ENCODE assay signal across 13 cellular contexts in the genomic region with DNA sequence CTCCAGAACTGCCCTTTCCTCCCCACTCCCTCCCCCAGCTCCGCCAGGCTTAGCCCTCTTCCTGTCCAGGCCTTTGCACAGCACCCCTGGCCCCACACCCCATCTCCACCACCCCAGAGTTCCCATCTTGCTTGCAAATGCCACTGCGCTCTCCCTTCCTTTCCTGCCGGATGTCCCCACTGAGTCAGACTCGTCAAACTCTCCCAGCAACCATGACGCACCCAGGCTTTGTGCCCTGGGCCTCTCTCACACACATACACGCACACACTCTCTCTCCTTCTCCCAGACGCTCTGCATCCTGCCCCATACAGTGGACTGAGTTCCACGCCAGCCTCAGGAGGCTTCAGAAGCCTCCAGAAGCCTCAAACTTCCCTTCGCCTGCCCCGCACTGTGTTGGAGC. TPM values are rescaled to one million over a fixed set of nuclear protein-coding genes. Genes with fewer than 3 reads are reported as not detected.
DNase-seq lines count a peak whose midpoint lies in the region; ATAC-seq and TF ChIP-seq lines count a peak whose summit lies in the region.
"Had no signal": no experiment of that assay in that cellular context is flagged by ENCODE, and none has a peak within 500 bp of the region (broad histone marks: within the 10 kb centered on the region; RNA-seq: fewer than 3 reads in every experiment).

No MANE protein-coding gene starts in this region.

- H3K9me3 Mint-ChIP-seq in CD8-positive, alpha-beta memory T cell: no peaks in the 10 kb centered on the region
- H3K9me3 Mint-ChIP-seq: H9; neural progenitor cell; stimulated activated memory B cell treated with anti-CD40 and anti-IgM and Interleukin-4, amounts not matched to agents 10 μg/mL and 1 μg/mL and 100 μg/mL, for 72 hours had no signal

- H3K4ac ChIP-seq in trophoblast cell (ENCODE audit: low read depth, low read length): no peak overlapping the region

- H3K36me3 ChIP-seq in BLaER1 (no peaks in the 10 kb centered on the region), Peyer's patch (no peaks in the 10 kb centered on the region), esophagus squamous epithelium (no peaks in the 10 kb centered on the region), trophoblast cell (ENCODE audit: control insufficient read depth in 1 of 2, insufficient read depth in 2 of 2, low read length in 2 of 2) (no peaks in the 10 kb centered on the region)
- H3K36me3 ChIP-seq in CD8-positive, alpha-beta memory T cell (ENCODE audit: insufficient read depth, low read length): no peaks in the 10 kb centered on the region
- H3K36me3 ChIP-seq: neural progenitor cell had no signal

- H2BK5ac ChIP-seq in trophoblast cell (ENCODE audit: low read depth, low read length, poor library complexity): no peak overlapping the region

- DNase-seq in Peyer's patch (no peak), esophagus squamous epithelium (lab: John Stamatoyannopoulos, UW) (no peak), trophoblast cell (no peak)
- no peak for DNase-seq in activated CD8-positive, alpha-beta memory T cell treated with anti-CD3 and anti-CD28 coated beads, Interleukin-2, amount 50 U/mL, for 48 hours
- DNase-seq in CD8-positive, alpha-beta memory T cell: no peak
- DNase-seq: H9, Karpas-422, T-helper 9 cell had no signal

- H3K27ac ChIP-seq in BLaER1 (0 out of 2 replicates have a peak overlapping the region, but pooled peaks have one; percentile 5), Peyer's patch (peak overlapping the region in 3 of 4 donors; percentile 6 to 99 (median 65)), esophagus squamous epithelium (peak overlapping the region; percentile 83 to 95 (median 90)), trophoblast cell (ENCODE audit: low read depth, low read length) (peak overlapping the region; percentile 6)
- no peak overlapping the region for H3K27ac ChIP-seq in CD8-positive, alpha-beta memory T cell (ENCODE audit: low read depth, low read length)
- H3K27ac ChIP-seq: neural progenitor cell had no signal

- intact Hi-C loops in esophagus squamous epithelium (cut with DNase I): no loop called here

- ATAC-seq in GM19397 (IDR thresholded peaks at IDR 0.05; ENCODE audit: unreplicated experiment) (no peak), GM21737 (IDR thresholded peaks at IDR 0.05; ENCODE audit: unreplicated experiment) (no peak)
- ATAC-seq: stimulated activated memory B cell treated with anti-CD40 and anti-IgM and Interleukin-4, amounts not matched to agents 10 μg/mL and 1 μg/mL and 100 μg/mL, for 72 hours had no signal

- H4K12ac ChIP-seq in trophoblast cell (ENCODE audit: low read depth, low read length): no peak overlapping the region

- H3K9me3 ChIP-seq in BLaER1 (no peaks in the 10 kb centered on the region), Peyer's patch (no peaks in the 10 kb centered on the region), esophagus squamous epithelium (no peaks in the 10 kb centered on the region), trophoblast cell (ENCODE audit: insufficient read depth, low read depth, low read length) (peaks cover 2% of the 10 kb centered on the region)
- H3K9me3 ChIP-seq in CD8-positive, alpha-beta memory T cell (ENCODE audit: low read length): no peaks in the 10 kb centered on the region

- no peaks in the 10 kb centered on the region for H4K20me1 ChIP-seq in BLaER1

- H3K4me2 ChIP-seq in BLaER1 (peak overlapping the region; percentile 56), trophoblast cell (ENCODE audit: low read length) (no peak overlapping the region)
- H3K4me2 ChIP-seq: neural progenitor cell had no signal

- H2BK120ac ChIP-seq in trophoblast cell (ENCODE audit: insufficient read depth, low read length, poor library complexity): no peak overlapping the region

- POLR2A ChIA-PET in CD8-positive, alpha-beta memory T cell (lab: Charles Lee): no interaction called here

- WGBS in esophagus squamous epithelium, 2 donors: 47 to 59% methylated on average over 7 to 8 of the region's 10 CpGs
- no CpG with 5 or more reads among the region's 10 CpGs for WGBS in trophoblast cell (ENCODE audit: extremely low coverage, insufficient coverage, insufficient read length)

- H3K4me3 ChIP-seq in BLaER1: no peak overlapping the region
- H3K4me3 ChIP-seq in Peyer's patch: no peak overlapping the region
- no peak overlapping the region for H3K4me3 ChIP-seq in esophagus squamous epithelium
- H3K4me3 ChIP-seq in trophoblast cell (ENCODE audit: low read depth, low read length): no peak overlapping the region
- no peak overlapping the region for H3K4me3 ChIP-seq in CD8-positive, alpha-beta memory T cell (ENCODE audit: low read length)
- H3K4me3 ChIP-seq: neural progenitor cell had no signal

- no peak overlapping the region for H2BK12ac ChIP-seq in trophoblast cell (ENCODE audit: low read length)

- no peak overlapping the region for H2AK5ac ChIP-seq in trophoblast cell (ENCODE audit: low read length)

- CTCF ChIA-PET in CD8-positive, alpha-beta memory T cell (lab: Charles Lee): interaction anchor here (1.3 to 12.4 kb wide), 18 partner anchors 8 to 126 kb away, joined by 3 to 268 read pairs (median 12); a partner anchor contains a TSS

- no peaks in the 10 kb centered on the region for H3K27me3 ChIP-seq in BLaER1
- no peaks in the 10 kb centered on the region for H3K27me3 ChIP-seq in Peyer's patch
- no peaks in the 10 kb centered on the region for H3K27me3 ChIP-seq in esophagus squamous epithelium
- H3K27me3 ChIP-seq in trophoblast cell (ENCODE audit: insufficient read depth, low read length): no peaks in the 10 kb centered on the region
- no peaks in the 10 kb centered on the region for H3K27me3 ChIP-seq in CD8-positive, alpha-beta memory T cell (ENCODE audit: insufficient read depth, low read length, poor library complexity, severe bottlenecking)
- H3K27me3 ChIP-seq: neural progenitor cell had no signal

- TF ChIP-seq POLR2A in Peyer's patch (IDR thresholded peaks at IDR 0.05): no peak
- no peak for TF ChIP-seq POLR2A in esophagus squamous epithelium (IDR thresholded peaks at IDR 0.05)

- no peak overlapping the region for H3K23ac ChIP-seq in trophoblast cell (ENCODE audit: low read length)

- H4K91ac ChIP-seq in trophoblast cell (ENCODE audit: low read depth, low read length): no peak overlapping the region

- H4K8ac ChIP-seq in trophoblast cell (ENCODE audit: low read depth, low read length): no peak overlapping the region

- H3K79me2 ChIP-seq in trophoblast cell (ENCODE audit: control insufficient read depth, insufficient read depth, low read length, poor library complexity): no peaks in the 10 kb centered on the region

- H3K4me1 Mint-ChIP-seq in CD8-positive, alpha-beta memory T cell: no peaks in the 10 kb centered on the region

- H2AFZ ChIP-seq in trophoblast cell (ENCODE audit: insufficient read depth, low read length, poor library complexity): no peak overlapping the region
- H2AFZ ChIP-seq: neural progenitor cell had no signal

- H3K4me3 Mint-ChIP-seq in CD8-positive, alpha-beta memory T cell: no peak overlapping the region
- H3K4me3 Mint-ChIP-seq: H9; stimulated activated memory B cell treated with anti-CD40 and anti-IgM and Interleukin-4, amounts not matched to agents 10 μg/mL and 1 μg/mL and 100 μg/mL, for 72 hours had no signal

- no peak overlapping the region for H3K27ac Mint-ChIP-seq in CD8-positive, alpha-beta memory T cell
- H3K27ac Mint-ChIP-seq: H9; neural progenitor cell; stimulated activated memory B cell treated with anti-CD40 and anti-IgM and Interleukin-4, amounts not matched to agents 10 μg/mL and 1 μg/mL and 100 μg/mL, for 72 hours had no signal

- H3K79me1 ChIP-seq in trophoblast cell (ENCODE audit: low read length): no peaks in the 10 kb centered on the region

- H3K36me3 Mint-ChIP-seq in CD8-positive, alpha-beta memory T cell: no peaks in the 10 kb centered on the region
- H3K36me3 Mint-ChIP-seq: neural progenitor cell; stimulated activated memory B cell treated with anti-CD40 and anti-IgM and Interleukin-4, amounts not matched to agents 10 μg/mL and 1 μg/mL and 100 μg/mL, for 72 hours had no signal

- H3K9ac ChIP-seq in BLaER1 (0 out of 2 replicates have a peak overlapping the region, but pooled peaks have one; percentile 2), trophoblast cell (ENCODE audit: low read length) (no peak overlapping the region)
- H3K9ac ChIP-seq: neural progenitor cell had no signal

- no peaks in the 10 kb centered on the region for H3K27me3 Mint-ChIP-seq in CD8-positive, alpha-beta memory T cell
- H3K27me3 Mint-ChIP-seq: stimulated activated memory B cell treated with anti-CD40 and anti-IgM and Interleukin-4, amounts not matched to agents 10 μg/mL and 1 μg/mL and 100 μg/mL, for 72 hours had no signal

- no peak for TF ChIP-seq CTCF in Peyer's patch (IDR thresholded peaks at IDR 0.05)
- no peak for TF ChIP-seq CTCF in esophagus squamous epithelium (IDR thresholded peaks at IDR 0.05)

- H3K4me1 ChIP-seq in BLaER1 (peaks cover 58% of the 10 kb centered on the region), Peyer's patch (peaks cover 0 to 83% (median 7%) of the 10 kb centered on the region in 4 donors), esophagus squamous epithelium (peaks cover 57 to 100% (median 59%) of the 10 kb centered on the region in 3 donors), trophoblast cell (ENCODE audit: control insufficient read depth in 1 of 2, insufficient read depth in 2 of 2, low read length in 2 of 2) (peaks cover 0 to 3% of the 10 kb centered on the region in 2 experiments)
- peaks cover 8% of the 10 kb centered on the region for H3K4me1 ChIP-seq in CD8-positive, alpha-beta memory T cell (ENCODE audit: insufficient read depth, low read length)

- H3K14ac ChIP-seq in trophoblast cell (ENCODE audit: low read length): no peak overlapping the region

- H3K18ac ChIP-seq in trophoblast cell (ENCODE audit: low read length): no peak overlapping the region

RNA-seq across cellular contexts. Expression of a gene that starts 2.8 kb away (rescaled TPM):
- total RNA-seq in Peyer's patch: 10 to 100 TPM; 14.4 to 55.6 (median 37.7) TPM
- 10 to 100 TPM in 3 of 4 donors, 1 to 10 TPM in 1; 5.4 to 34.4 (median 15.0) TPM for total RNA-seq in esophagus squamous epithelium
- 0.15 and 0.31 TPM in 2 replicates for polyA plus RNA-seq in trophoblast cell (2013)
- total RNA-seq in CD8-positive, alpha-beta memory T cell: under 1 TPM; 0.39 to 0.47 TPM
- 0.08 TPM for polyA plus RNA-seq in CD8-positive, alpha-beta memory T cell

RNA-seq across cellular contexts. Expression of a gene that starts 7.3 kb away (rescaled TPM):
- total RNA-seq in Peyer's patch: 1,000 to 10,000 TPM in 3 of 4 donors, 100 to 1,000 TPM in 1; 519 to 6,265 (median 3,022) TPM
- not detected for total RNA-seq in esophagus squamous epithelium
- not detected in 2 replicates for polyA plus RNA-seq in trophoblast cell (2013)
- not detected for total RNA-seq in CD8-positive, alpha-beta memory T cell
- not detected for polyA plus RNA-seq in CD8-positive, alpha-beta memory T cell
- total RNA-seq: H9 had no signal

RNA-seq across cellular contexts. Expression of a gene that starts 14.5 kb away (rescaled TPM):
- 10 to 100 TPM in 1 of 4 donors, 1 to 10 TPM in 3; 1.7 to 27.5 (median 7.4) TPM for total RNA-seq in Peyer's patch
- total RNA-seq in esophagus squamous epithelium: under 1 TPM in 2 of 4 donors, not detected in 2; under 0.01 TPM
- 0.34 and 0.35 TPM in 2 replicates for polyA plus RNA-seq in trophoblast cell (2013)
- 1 to 10 TPM in 1 of 2 experiments, under 1 TPM in 1; 0.18 to 1.1 TPM for total RNA-seq in CD8-positive, alpha-beta memory T cell
- 1.1 TPM for polyA plus RNA-seq in CD8-positive, alpha-beta memory T cell

RNA-seq across cellular contexts. Expression of a gene that starts 20.0 kb away (rescaled TPM):
- total RNA-seq in Peyer's patch (10 to 100 TPM in 1 of 4 donors, 1 to 10 TPM in 3; 6.2 to 10.7 (median 8.9) TPM), esophagus squamous epithelium (10 to 100 TPM in 1 of 4 donors, 1 to 10 TPM in 3; 4.7 to 10.1 (median 8.1) TPM)
- 35.8 and 37.5 TPM in 2 replicates for polyA plus RNA-seq in trophoblast cell (2013)
- total RNA-seq in CD8-positive, alpha-beta memory T cell: 10 to 100 TPM; 13.5 to 15.3 TPM
- polyA plus RNA-seq in CD8-positive, alpha-beta memory T cell: 2.7 TPM

RNA-seq across cellular contexts. Expression of a gene that starts 35.8 kb away (rescaled TPM):
- 100 to 1,000 TPM in 1 of 4 donors, 10 to 100 TPM in 3; 12.3 to 101 (median 15.7) TPM for total RNA-seq in Peyer's patch
- total RNA-seq in esophagus squamous epithelium: 10 to 100 TPM in 3 of 4 donors, 1 to 10 TPM in 1; 6.1 to 15.9 (median 10.4) TPM
- polyA plus RNA-seq in trophoblast cell (2013): 1.1 and 1.5 TPM in 2 replicates
- total RNA-seq in CD8-positive, alpha-beta memory T cell: 10 to 100 TPM; 57.3 to 57.7 TPM
- 34.8 TPM for polyA plus RNA-seq in CD8-positive, alpha-beta memory T cell

Comparison
In these comparisons a context has a peak if more than half of its experiments do, and no peak if none do; other contexts are left out.
1. RNA of a gene that starts 2.8 kb away (total RNA-seq): 14.4 to 55.6 TPM in Peyer's patch and 5.4 to 34.4 TPM in esophagus squamous epithelium; 0.39 to 0.47 TPM in CD8-positive, alpha-beta memory T cell; every median in the first group is over 4 times any median in the second.
2. RNA of a gene that starts 7.3 kb away (total RNA-seq): 519 to 6,265 TPM in Peyer's patch; not detected in esophagus squamous epithelium and not detected in CD8-positive, alpha-beta memory T cell; every median in the first group is over 100 times any median in the second.